Comparison of ENCODE assay signal across 19 cellular contexts in the genomic region with DNA sequence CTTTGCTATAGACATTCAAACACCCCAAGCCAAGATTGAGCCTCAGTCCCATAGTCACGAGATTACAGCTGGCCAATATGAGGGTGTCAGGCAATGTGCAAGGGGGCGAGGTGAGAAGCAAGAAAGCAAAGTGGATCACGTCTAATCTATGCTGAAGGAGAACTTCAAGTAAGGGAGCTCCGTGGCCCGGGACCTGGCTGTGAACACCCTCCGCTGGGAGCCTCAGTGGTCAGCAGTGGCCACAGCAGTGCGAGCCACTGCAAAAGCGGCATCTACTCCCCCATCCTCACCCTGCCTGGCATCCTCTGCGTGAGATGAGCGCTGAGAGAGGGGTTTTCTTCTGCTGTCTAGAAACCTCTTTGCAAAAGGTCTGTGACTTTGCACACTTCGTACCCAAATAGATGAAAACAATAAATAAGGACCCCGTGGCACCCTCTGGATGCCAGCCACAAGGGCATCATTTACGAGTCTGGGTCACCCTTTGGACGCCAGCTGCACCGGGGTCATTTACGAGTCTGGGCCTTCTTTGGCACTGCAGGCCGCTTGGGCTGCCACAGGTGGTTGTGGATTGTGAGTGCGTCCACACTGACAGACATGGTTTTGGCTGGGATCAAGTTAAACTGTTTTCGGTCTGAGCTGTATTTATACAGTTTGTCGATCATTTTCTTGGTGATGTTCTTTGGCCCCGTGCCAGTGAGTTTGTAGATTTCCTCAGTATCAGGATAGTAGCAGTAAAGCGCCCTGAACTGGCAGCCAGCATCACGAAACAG.
"Had no signal": no experiment of that assay in that cellular context is flagged by ENCODE, and none has a peak within 500 bp of the region (broad histone marks: within the 10 kb centered on the region; RNA-seq: fewer than 3 reads in every experiment).

No MANE protein-coding gene starts in this region.

- ATAC-seq: activated CD8-positive, alpha-beta T cell treated with anti-CD3 and anti-CD28 coated beads for 36 hours; activated naive CD4-positive, alpha-beta T cell treated with anti-CD3 and anti-CD28 coated beads, Interleukin-2, amount 50 U/mL, for 72 hours; esophagus mucosa; gastrocnemius medialis; natural killer cell; sciatic nerve; SK-N-SH treated with all-trans-retinoic acid at 6 μM for 48 hours; T-cell had no signal

- H3K27ac ChIP-seq: colonic mucosa, gastrocnemius medialis, parathyroid adenoma, stomach had no signal

- DNase-seq: activated CD4-positive, alpha-beta T cell treated with anti-CD3 and anti-CD28 coated beads, Interleukin-2, amount 10 ng/mL, durations not matched to agents 24 days and 14 days; activated CD8-positive, alpha-beta T cell treated with anti-CD3 and anti-CD28 coated beads for 36 hours; activated T-cell treated with anti-CD3 and anti-CD28 coated beads, Interleukin-2, amount 50 U/mL, for 1 hour; amniotic stem cell; central memory CD4-positive, alpha-beta T cell; colonic mucosa; gastrocnemius medialis; kidney glomerular epithelial cell; mesendoderm; natural killer cell; stimulated activated CD4-positive, alpha-beta T cell treated with anti-CD3 and anti-CD28 coated beads, Interleukin-4, amount 100 ng/mL, for 1 hour; stomach; T-cell; T-helper 9 cell had no signal
